ENCODE assay signal across 1 cellular context in the genomic region with DNA sequence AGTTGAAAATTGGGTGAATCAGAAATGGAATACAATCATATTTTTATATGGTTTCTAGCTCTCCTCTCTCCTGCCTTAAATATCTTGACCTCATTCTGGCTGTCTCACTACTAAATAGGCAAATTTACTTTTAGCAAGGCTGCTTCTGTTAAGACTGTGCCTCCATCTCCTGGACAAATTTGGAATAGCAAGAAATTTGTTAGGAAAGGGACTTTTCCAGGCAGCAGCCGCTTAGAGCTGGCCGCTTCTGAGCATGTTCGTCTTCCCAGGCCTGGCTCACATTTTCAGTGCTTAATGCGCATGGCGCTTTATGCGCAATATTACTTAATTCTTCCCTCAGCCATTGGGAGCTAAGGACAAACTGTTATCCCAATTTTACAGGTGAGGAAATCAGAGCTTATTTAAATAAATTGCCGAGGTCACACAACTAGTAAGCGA.
TF ChIP-seq lines count a peak whose summit lies in the region.

No MANE protein-coding gene starts in this region.

TF ChIP-seq in IMR-90, 13 proteins besides CTCF, POLR2A, EP300 and RAD21:
- TF ChIP-seq BHLHE40 (IDR thresholded peaks at IDR 0.05; ENCODE audit: low read depth, low read length) = peak; percentile 42; the same call in 1 of the 2 replicates
- TF ChIP-seq SMC3 (IDR thresholded peaks at IDR 0.05; ENCODE audit: low read depth, low read length) = peak; percentile 98
- TF ChIP-seq MXI1 (IDR thresholded peaks at IDR 0.05; ENCODE audit: borderline replicate concordance, low read depth, low read length) = no peak
